ENCODE assay signal across 17 cellular contexts in the genomic region with DNA sequence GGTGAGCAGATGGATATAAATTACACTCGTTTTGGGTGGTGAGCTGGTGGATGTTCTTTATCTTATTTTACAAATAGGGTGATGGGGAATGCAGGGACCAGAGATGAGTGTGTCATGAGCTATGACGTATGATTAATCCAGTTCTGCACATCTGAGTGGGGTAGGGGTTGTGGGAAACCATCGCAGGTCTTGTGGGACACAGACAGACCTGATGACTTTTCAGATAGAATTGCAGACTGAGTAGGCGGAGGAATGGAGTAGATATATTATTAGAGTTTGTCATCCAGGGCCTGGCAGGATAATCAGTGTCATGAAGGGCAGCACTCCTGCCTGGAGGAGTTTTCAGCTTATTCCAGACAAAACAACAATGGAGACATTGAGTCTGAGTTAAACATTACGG. TPM values are rescaled to one million over a fixed set of nuclear protein-coding genes. Genes with fewer than 3 reads are reported as not detected.
DNase-seq lines count a peak whose midpoint lies in the region; ATAC-seq, FAIRE-seq and TF ChIP-seq lines count a peak whose summit lies in the region.
"Had no signal": no experiment of that assay in that cellular context is flagged by ENCODE, and none has a peak within 500 bp of the region (broad histone marks: within the 10 kb centered on the region; RNA-seq: fewer than 3 reads in every experiment).

No MANE protein-coding gene starts in this region.

- FAIRE-seq in frontal cortex (lab: Jason Lieb, UNC): no peak
- FAIRE-seq: colon had no signal

- DNase-seq in AG09309 (ENCODE audit: low read depth) (peak; percentile 85), HS-27A (ENCODE audit: low read depth) (peak; percentile 1), cardiac fibroblast (ENCODE audit: low read depth in 2 of 2) (peak; percentile 25 to 88), kidney tubule cell (ENCODE audit: low spot score) (peak; percentile 91), frontal cortex (ENCODE audit: low spot score in 2 of 2) (no peak), NCI-H1092 (lab: John Stamatoyannopoulos, UW) (no peak)
- DNase-seq in activated CD8-positive, alpha-beta memory T cell treated with anti-CD3 and anti-CD28 coated beads, Interleukin-2, amount 50 U/mL, for 4 hours: no peak
- DNase-seq: activated naive CD4-positive, alpha-beta T cell treated with anti-CD3 and anti-CD28 coated beads, Interleukin-2, amount 50 U/mL, for 16 hours; esophagus squamous epithelium; MM.1S; NCI-H2107; posterior cingulate gyrus; SK-N-SH; thyroid gland had no signal

- TF ChIP-seq CTCF in AG09309 (IDR thresholded peaks at IDR 0.05; ENCODE audit: control insufficient read depth, insufficient read depth, low read depth, low read length, missing control alignments): no peak
- no peak for TF ChIP-seq CTCF in cardiac fibroblast (IDR thresholded peaks at IDR 0.05; ENCODE audit: low read depth, low read length)

- ATAC-seq in HG02623 (IDR thresholded peaks at IDR 0.05; ENCODE audit: unreplicated experiment): no peak

- H3K4me3 ChIP-seq in AG09309 (ENCODE audit: control insufficient read depth, low read depth, low read length) (no peak overlapping the region), cardiac fibroblast (replicated peaks in 1 of 2; ENCODE audit: low read depth in 2 of 2, low read length in 2 of 2) (no peak overlapping the region)
- H3K4me3 ChIP-seq: BLaER1, esophagus squamous epithelium, thyroid gland had no signal

RNA-seq across cellular contexts. Expression of gene DSP, which starts 12.9 kb away (rescaled TPM):
- total RNA-seq in frontal cortex: 6.9 TPM

Comparison
In these comparisons a context has a peak if more than half of its experiments do, and no peak if none do; other contexts are left out.
1. DNase-seq: peak in AG09309 (single experiment), HS-27A (single experiment), cardiac fibroblast (2 of 2) and kidney tubule cell (single experiment); none in activated CD8-positive, alpha-beta memory T cell treated with anti-CD3 and anti-CD28 coated beads, Interleukin-2, amount 50 U/mL, for 4 hours (single experiment), frontal cortex (0 of 2) and NCI-H1092 (single experiment).